Comparison of ENCODE assay signal across 1 cellular context in genomic region chr20:50744143-50744792, GRCh38.
TF ChIP-seq lines count a peak whose summit lies in the region.

No MANE protein-coding gene starts in this region.

TF ChIP-seq in H1, 55 proteins besides CTCF, POLR2A, EP300 and RAD21 (continued from another document):
- TF ChIP-seq FOSL1 (IDR thresholded peaks at IDR 0.05; ENCODE audit: insufficient read depth, low read depth, low read length) = no peak
- no peak for TF ChIP-seq TBP (IDR thresholded peaks at IDR 0.05; ENCODE audit: low read depth, low read length)
- no peak for TF ChIP-seq CHD1 (IDR thresholded peaks at IDR 0.05; ENCODE audit: low read depth, low read length)
- TF ChIP-seq USF2 (IDR thresholded peaks at IDR 0.05; ENCODE audit: low read length) = no peak
- TF ChIP-seq JUND (IDR thresholded peaks at IDR 0.05; ENCODE audit: low read length) = no peak
- no peak for TF ChIP-seq ATF2 (IDR thresholded peaks at IDR 0.05; ENCODE audit: low read length)
